In the genomic region with DNA sequence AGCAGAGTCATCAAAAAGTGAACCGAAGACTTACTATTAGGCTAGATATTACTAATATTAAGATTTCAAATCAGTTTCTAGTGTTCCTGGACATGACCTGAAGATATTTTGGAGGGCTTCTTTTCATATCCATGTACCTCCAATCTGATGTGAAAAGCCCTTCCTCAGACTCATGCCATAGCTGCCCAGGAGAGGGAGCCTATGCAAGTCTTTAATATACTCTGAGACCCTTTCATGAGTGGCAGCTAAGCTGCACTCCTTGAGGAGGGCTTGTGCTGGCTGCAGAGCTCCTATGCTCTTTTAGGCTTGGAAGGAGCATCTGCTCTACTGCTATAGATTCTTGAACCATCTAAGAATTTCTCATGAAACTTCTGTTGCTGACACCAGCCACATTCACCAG, we compare ENCODE assay signal across 1 cellular context.
TF ChIP-seq lines count a peak whose summit lies in the region.

No MANE protein-coding gene starts in this region.

TF ChIP-seq in GM23338, 12 proteins besides CTCF, POLR2A, EP300 and RAD21 (continued from another document):
- no peak for TF ChIP-seq ZNF462 (CRISPR knock-in tag; IDR thresholded peaks at IDR 0.05)
- no peak for TF ChIP-seq CREB1 (CRISPR knock-in tag; IDR thresholded peaks at IDR 0.05; ENCODE audit: low read depth)
- TF ChIP-seq, protein P1, sequence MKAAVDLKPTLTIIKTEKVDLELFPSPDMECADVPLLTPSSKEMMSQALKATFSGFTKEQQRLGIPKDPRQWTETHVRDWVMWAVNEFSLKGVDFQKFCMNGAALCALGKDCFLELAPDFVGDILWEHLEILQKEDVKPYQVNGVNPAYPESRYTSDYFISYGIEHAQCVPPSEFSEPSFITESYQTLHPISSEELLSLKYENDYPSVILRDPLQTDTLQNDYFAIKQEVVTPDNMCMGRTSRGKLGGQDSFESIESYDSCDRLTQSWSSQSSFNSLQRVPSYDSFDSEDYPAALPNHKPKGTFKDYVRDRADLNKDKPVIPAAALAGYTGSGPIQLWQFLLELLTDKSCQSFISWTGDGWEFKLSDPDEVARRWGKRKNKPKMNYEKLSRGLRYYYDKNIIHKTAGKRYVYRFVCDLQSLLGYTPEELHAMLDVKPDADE (IDR thresholded peaks at IDR 0.05): no peak
- no peak for TF ChIP-seq NANOG (IDR thresholded peaks at IDR 0.05; ENCODE audit: borderline replicate concordance)
- TF ChIP-seq EZH2phosphoT487 (IDR thresholded peaks at IDR 0.05; ENCODE audit: unreplicated experiment): no peak
- TF ChIP-seq REST (IDR thresholded peaks at IDR 0.05; ENCODE audit: unreplicated experiment): no peak
- no peak for TF ChIP-seq POLR2AphosphoS5 (IDR thresholded peaks at IDR 0.05; ENCODE audit: low read depth)
- no peak for TF ChIP-seq ZNF331 (CRISPR knock-in tag; IDR thresholded peaks at IDR 0.05; ENCODE audit: low read depth)
- TF ChIP-seq ZNF114 (CRISPR knock-in tag; IDR thresholded peaks at IDR 0.05): no peak
